ENCODE assay signal across 9 cellular contexts in genomic region chr16:2874584-2875362, GRCh38. TPM values are rescaled to one million over a fixed set of nuclear protein-coding genes. Genes with fewer than 3 reads are reported as not detected.
DNase-seq lines count a peak whose midpoint lies in the region; ATAC-seq, FAIRE-seq and TF ChIP-seq lines count a peak whose summit lies in the region.
"Had no signal": no experiment of that assay in that cellular context is flagged by ENCODE, and none has a peak within 500 bp of the region (broad histone marks: within the 10 kb centered on the region; RNA-seq: fewer than 3 reads in every experiment).

No MANE protein-coding gene starts in this region.

- RAD21 ChIA-PET in GM12878 (lab: Charles Lee; ENCODE audit: unreplicated experiment): interaction anchor here (0.6 to 1.0 kb wide), 5 partner anchors 25 to 1159 kb away, joined by 3 to 4 read pairs (median 3); partner anchors contain the start of gene FLYWCH1

- peak; percentile 95 to 98 (median 97) for TF ChIP-seq CTCF in GM12878 (IDR thresholded peaks at IDR 0.05 in 2 of 3, conservative IDR thresholded peaks at IDR 0.05 in 1 of 3; ENCODE audit: control insufficient read depth in 2 of 3, extremely low read depth in 1 of 3, insufficient read depth in 1 of 3, low read depth in 3 of 3, low read length in 3 of 3)

- no peak overlapping the region for H3K4me3 ChIP-seq in GM12878

- DNase-seq in DMS53 treated with DMSO at 0.1 percent for 48 hours (lab: John Stamatoyannopoulos, UW; ENCODE audit: unreplicated experiment) (peak; percentile 66), HCEC 1CT (peak; percentile 71), NCI-H2081 treated with DMSO at 0.1 percent for 48 hours (lab: John Stamatoyannopoulos, UW) (peak; percentile 36), GM12878 (ENCODE audit: low read depth, low spot score) (peak; percentile 3), iPS-NIHi11 (ENCODE audit: low spot score) (peak; percentile 86)
- DNase-seq in stimulated activated CD4-positive, alpha-beta T cell treated with anti-CD3 and anti-CD28 coated beads, Interleukin-12 subunit alpha, Interleukin-12 subunit beta, amount 100 ng/mL, for 48 hours (ENCODE audit: low read depth in 2 of 3, low spot score in 1 of 3): peak; percentile 39 to 65 (median 49)

- FAIRE-seq in TTC549 (lab: Jason Lieb, UNC): peak; percentile 42
- peak; percentile 93 for FAIRE-seq in GM12878 (lab: Jason Lieb, UNC)
- FAIRE-seq: colon had no signal

- no peak for TF ChIP-seq POLR2A in GM12878 (IDR thresholded peaks at IDR 0.05; ENCODE audit: low read depth, low read length)

- no peaks in the 10 kb centered on the region; a peak in 1 of 4 replicates for H3K27me3 ChIP-seq in GM12878 (replicated peaks in 1 of 2; ENCODE audit: control insufficient read depth in 2 of 2, insufficient read depth in 2 of 2, low read length in 1 of 2)

- WGBS in GM12878 (ENCODE audit: insufficient coverage, insufficient replicate concordance, low lambda C conversion rate, missing lambda C conversion rate): 23% methylated on average over 33 of the region's 35 CpGs

- no peaks in the 10 kb centered on the region for H3K36me3 ChIP-seq in GM12878 (ENCODE audit: control insufficient read depth in 2 of 2, insufficient read depth in 2 of 2, low read length in 1 of 2)

- H2AFZ ChIP-seq in GM12878 (ENCODE audit: control insufficient read depth, low read depth, low read length): peak overlapping the region; percentile 7; the same call in 1 of the 2 replicates

- no peak overlapping the region for H3K9ac ChIP-seq in GM12878 (ENCODE audit: control insufficient read depth, insufficient read depth, low read length)

- no peaks in the 10 kb centered on the region for H3K4me1 ChIP-seq in GM12878 (ENCODE audit: control insufficient read depth, insufficient read depth, low read length)

- BruUV-seq in GM12878 (replicated peaks; lab: Mats Ljungman, UMichigan): no TSS peak

- ATAC-seq in GM12878 (peak; percentile 100), GM21786 (IDR thresholded peaks at IDR 0.05; ENCODE audit: unreplicated experiment) (no peak)

- H3K4me2 ChIP-seq in GM12878 (ENCODE audit: control insufficient read depth, insufficient read depth): no peak overlapping the region

- peaks cover under 1% of the 10 kb centered on the region; the same call in 2 of the 3 replicates for H3K9me3 ChIP-seq in GM12878 (replicated peaks; ENCODE audit: control insufficient read depth, insufficient read depth, low read length)

- TF ChIP-seq RAD21 in GM12878 (IDR thresholded peaks at IDR 0.05; ENCODE audit: insufficient read depth, low read depth, low read length): peak; percentile 52

- no peak for TF ChIP-seq EP300 in GM12878 (IDR thresholded peaks at IDR 0.05; ENCODE audit: borderline replicate concordance in 1 of 2, control insufficient read depth in 1 of 2, low read depth in 2 of 2, low read length in 2 of 2)

- no peak overlapping the region for H3K27ac ChIP-seq in GM12878 (ENCODE audit: control insufficient read depth, insufficient read depth)

- POLR2A ChIA-PET in GM12878 (lab: Charles Lee): interaction anchor here (0.7 kb wide), 1 partner anchor 40 kb away, joined by 3 read pairs; no protein-coding TSS in a partner anchor

- intact Hi-C loops in GM12878 (cut with micrococcal nuclease; ENCODE audit: unreplicated experiment): loop anchor here (1.0 to 2.0 kb wide), 2 partner anchors 32 to 45 kb away; no protein-coding TSS in a partner anchor

- in situ Hi-C loops in GM12878 (cut with MboI): loop anchor here (5.0 kb wide), 1 partner anchor 38 kb away; the partner anchor contains the start of gene FLYWCH1

- no peaks in the 10 kb centered on the region for H3K79me2 ChIP-seq in GM12878 (ENCODE audit: control insufficient read depth, insufficient read depth, low read length)

- H4K20me1 ChIP-seq in GM12878 (ENCODE audit: control insufficient read depth, insufficient read depth): no peaks in the 10 kb centered on the region

- CTCF ChIA-PET in GM12878 (lab: Yijun Ruan, JAX): interaction anchor here (0.6 to 1.3 kb wide), 10 partner anchors 8 to 108 kb away, joined by 3 to 6 read pairs (median 4); partner anchors contain the start of gene FLYWCH2

- SMC1A ChIA-PET in GM12878 (lab: Charles Lee; ENCODE audit: uncharacterized antibody, unreplicated experiment): interaction anchor here (0.6 to 0.7 kb wide), 3 partner anchors 9 to 38 kb away, joined by 3 to 6 read pairs (median 3); no protein-coding TSS in a partner anchor

RNA-seq across cellular contexts. Expression of gene FLYWCH2, which starts 8.2 kb away (rescaled TPM):
- 10.5 and 11.0 TPM in 2 replicates for total RNA-seq in GM12878 (2013; cell fraction: nucleolus; rRNA removed)
- total RNA-seq in GM12878 (2014; rRNA removed): 39.9 and 43.1 TPM in 2 replicates
- total RNA-seq in GM12878 (2014; rRNA removed; fragmentation: Illumina TruSeq; extraction: Trizol): 9.1 and 11.7 TPM in 2 replicates
- total RNA-seq in GM12878 (2021): 23.8 and 25.3 TPM in 2 replicates
- polyA plus RNA-seq in GM12878 (2011; ENCODE audit: low read depth): 4.3 TPM
- 3.0 and 6.2 TPM in 2 replicates for polyA plus RNA-seq in GM12878 (2011; rRNA removed)
- polyA plus RNA-seq in GM12878 (2011; cell fraction: cytosol; rRNA removed): 11.6 and 18.8 TPM in 2 replicates
- polyA plus RNA-seq in GM12878 (2011; cell fraction: nucleus; rRNA removed): 11.1 and 12.1 TPM in 2 replicates
- 14.4 and 14.6 TPM in 2 replicates for polyA plus RNA-seq in GM12878 (2012)
- 3.5 and 4.3 TPM in 2 replicates for polyA plus RNA-seq in GM12878 (2014; fragmentation: Illumina TruSeq; extraction: Trizol)
- 1 to 10 TPM in 1 of 2 experiments, under 1 TPM in 1; 0.27 to 1.8 TPM for polyA plus RNA-seq in GM12878 (2014; fragmentation: Nextera tagmentation; extraction: Ambion mirVana)
- 29.2 and 51.0 TPM in 2 replicates for polyA plus RNA-seq in GM12878 (2014; rRNA removed)
- polyA plus RNA-seq in GM12878 (2016; fragmentation: Nextera tagmentation; extraction: Ambion mirVana): 10 to 100 TPM; 29.5 to 30.2 TPM
- 1.2 and 4.6 TPM in 2 replicates for polyA minus RNA-seq in GM12878 (2011; rRNA and poly(A)+ RNA removed)
- polyA minus RNA-seq in GM12878 (2011; cell fraction: cytosol; rRNA and poly(A)+ RNA removed): 5.0 and 9.8 TPM in 2 replicates
- 2.4 and 3.5 TPM in 2 replicates for polyA minus RNA-seq in GM12878 (2011; cell fraction: nucleus; rRNA and poly(A)+ RNA removed)

RNA-seq across cellular contexts. Expression of gene PRSS22, which starts 16.8 kb away (rescaled TPM):
- total RNA-seq in GM12878 (2013; cell fraction: nucleolus; rRNA removed): not detected in 2 replicates
- not detected in 2 replicates for total RNA-seq in GM12878 (2014; rRNA removed)
- not detected in 2 replicates for total RNA-seq in GM12878 (2014; rRNA removed; fragmentation: Illumina TruSeq; extraction: Trizol)
- not detected in 2 replicates for total RNA-seq in GM12878 (2021)
- polyA plus RNA-seq in GM12878 (2011; ENCODE audit: low read depth): not detected
- polyA plus RNA-seq in GM12878 (2011; rRNA removed): not detected in 2 replicates
- not detected in 2 replicates for polyA plus RNA-seq in GM12878 (2011; cell fraction: cytosol; rRNA removed)
- not detected in 2 replicates for polyA plus RNA-seq in GM12878 (2011; cell fraction: nucleus; rRNA removed)
- polyA plus RNA-seq in GM12878 (2012): not detected in 2 replicates
- polyA plus RNA-seq in GM12878 (2014; fragmentation: Illumina TruSeq; extraction: Trizol): not detected in 2 replicates
- polyA plus RNA-seq in GM12878 (2014; fragmentation: Nextera tagmentation; extraction: Ambion mirVana): not detected
- polyA plus RNA-seq in GM12878 (2014; rRNA removed): not detected in 2 replicates
- not detected for polyA plus RNA-seq in GM12878 (2016; fragmentation: Nextera tagmentation; extraction: Ambion mirVana)
- polyA minus RNA-seq in GM12878 (2011; rRNA and poly(A)+ RNA removed): not detected in 2 replicates
- polyA minus RNA-seq in GM12878 (2011; cell fraction: cytosol; rRNA and poly(A)+ RNA removed): not detected in 2 replicates
- not detected in 2 replicates for polyA minus RNA-seq in GM12878 (2011; cell fraction: nucleus; rRNA and poly(A)+ RNA removed)

RNA-seq across cellular contexts. Expression of gene FLYWCH1, which starts 37.0 kb away (rescaled TPM):
- total RNA-seq in GM12878 (2013; cell fraction: nucleolus; rRNA removed): 40.3 and 43.6 TPM in 2 replicates
- 15.0 and 19.7 TPM in 2 replicates for total RNA-seq in GM12878 (2014; rRNA removed)
- total RNA-seq in GM12878 (2014; rRNA removed; fragmentation: Illumina TruSeq; extraction: Trizol): 6.6 and 7.9 TPM in 2 replicates
- 27.8 and 33.8 TPM in 2 replicates for total RNA-seq in GM12878 (2021)
- 10.7 TPM for polyA plus RNA-seq in GM12878 (2011; ENCODE audit: low read depth)
- polyA plus RNA-seq in GM12878 (2011; rRNA removed): 7.7 and 10.6 TPM in 2 replicates
- 21.5 and 28.4 TPM in 2 replicates for polyA plus RNA-seq in GM12878 (2011; cell fraction: cytosol; rRNA removed)
- polyA plus RNA-seq in GM12878 (2011; cell fraction: nucleus; rRNA removed): 55.9 and 70.0 TPM in 2 replicates
- polyA plus RNA-seq in GM12878 (2012): 20.9 and 21.5 TPM in 2 replicates
- 1.8 and 10.1 TPM in 2 replicates for polyA plus RNA-seq in GM12878 (2014; fragmentation: Illumina TruSeq; extraction: Trizol)
- polyA plus RNA-seq in GM12878 (2014; fragmentation: Nextera tagmentation; extraction: Ambion mirVana): under 1 TPM; 0.47 to 0.60 TPM
- polyA plus RNA-seq in GM12878 (2014; rRNA removed): 29.1 and 37.9 TPM in 2 replicates
- polyA plus RNA-seq in GM12878 (2016; fragmentation: Nextera tagmentation; extraction: Ambion mirVana): 10 to 100 TPM; 11.8 to 16.7 TPM
- 6.7 and 11.4 TPM in 2 replicates for polyA minus RNA-seq in GM12878 (2011; rRNA and poly(A)+ RNA removed)
- polyA minus RNA-seq in GM12878 (2011; cell fraction: cytosol; rRNA and poly(A)+ RNA removed): 6.5 and 9.9 TPM in 2 replicates
- 7.4 and 18.7 TPM in 2 replicates for polyA minus RNA-seq in GM12878 (2011; cell fraction: nucleus; rRNA and poly(A)+ RNA removed)

RNA-seq across cellular contexts. Expression of gene ZG16B, which starts 44.7 kb away (rescaled TPM):
- total RNA-seq in GM12878 (2013; cell fraction: nucleolus; rRNA removed): 3.9 and 5.5 TPM in 2 replicates
- total RNA-seq in GM12878 (2014; rRNA removed): 6.8 and 10.0 TPM in 2 replicates
- 5.4 and 6.1 TPM in 2 replicates for total RNA-seq in GM12878 (2014; rRNA removed; fragmentation: Illumina TruSeq; extraction: Trizol)
- total RNA-seq in GM12878 (2021): 5.4 and 7.5 TPM in 2 replicates
- 9.6 TPM for polyA plus RNA-seq in GM12878 (2011; ENCODE audit: low read depth)
- 1.2 and 2.3 TPM in 2 replicates for polyA plus RNA-seq in GM12878 (2011; rRNA removed)
- 2.3 and 2.4 TPM in 2 replicates for polyA plus RNA-seq in GM12878 (2011; cell fraction: cytosol; rRNA removed)
- polyA plus RNA-seq in GM12878 (2011; cell fraction: nucleus; rRNA removed): 0.56 and 2.3 TPM in 2 replicates
- polyA plus RNA-seq in GM12878 (2012): 9.5 and 9.9 TPM in 2 replicates
- polyA plus RNA-seq in GM12878 (2014; fragmentation: Illumina TruSeq; extraction: Trizol): 5.6 and 8.2 TPM in 2 replicates
- polyA plus RNA-seq in GM12878 (2014; fragmentation: Nextera tagmentation; extraction: Ambion mirVana): 1 to 10 TPM in 1 of 2 experiments, under 1 TPM in 1; 1.00 to 3.7 TPM
- 9.6 and 11.6 TPM in 2 replicates for polyA plus RNA-seq in GM12878 (2014; rRNA removed)
- polyA plus RNA-seq in GM12878 (2016; fragmentation: Nextera tagmentation; extraction: Ambion mirVana): 1 to 10 TPM; 8.2 to 8.6 TPM
- polyA minus RNA-seq in GM12878 (2011; rRNA and poly(A)+ RNA removed): 0.52 and 1.3 TPM in 2 replicates
- not detected in 2 replicates for polyA minus RNA-seq in GM12878 (2011; cell fraction: cytosol; rRNA and poly(A)+ RNA removed)
- polyA minus RNA-seq in GM12878 (2011; cell fraction: nucleus; rRNA and poly(A)+ RNA removed): 0.60 and 0.77 TPM in 2 replicates

RNA-seq across cellular contexts. Expression of gene PRSS21, which starts 57.7 kb away (rescaled TPM):
- not detected in 2 replicates for total RNA-seq in GM12878 (2013; cell fraction: nucleolus; rRNA removed)
- total RNA-seq in GM12878 (2014; rRNA removed) (34.3 and 40.1 TPM in 2 replicates), GM12878 (2014; rRNA removed; fragmentation: Illumina TruSeq; extraction: Trizol) (23.3 and 23.6 TPM in 2 replicates), GM12878 (2021) (49.8 and 58.3 TPM in 2 replicates)
- 23.8 TPM for polyA plus RNA-seq in GM12878 (2011; ENCODE audit: low read depth)
- polyA plus RNA-seq in GM12878 (2011; rRNA removed) (not detected in 2 replicates), GM12878 (2014; fragmentation: Illumina TruSeq; extraction: Trizol) (27.2 and 34.7 TPM in 2 replicates), GM12878 (2014; fragmentation: Nextera tagmentation; extraction: Ambion mirVana) (10 to 100 TPM in 1 of 2 experiments, 1 to 10 TPM in 1; 5.3 to 18.4 TPM), GM12878 (2014; rRNA removed) (45.1 and 52.2 TPM in 2 replicates), GM12878 (2016; fragmentation: Nextera tagmentation; extraction: Ambion mirVana) (10 to 100 TPM; 67.0 to 73.4 TPM)
- polyA plus RNA-seq in GM12878 (2011; cell fraction: cytosol; rRNA removed): not detected in 2 replicates
- polyA plus RNA-seq in GM12878 (2011; cell fraction: nucleus; rRNA removed): 0.15 TPM in 1 of 2 replicates, not detected in the other
- 38.3 and 40.9 TPM in 2 replicates for polyA plus RNA-seq in GM12878 (2012)
- polyA minus RNA-seq in GM12878 (2011; rRNA and poly(A)+ RNA removed): not detected in 2 replicates
- polyA minus RNA-seq in GM12878 (2011; cell fraction: cytosol; rRNA and poly(A)+ RNA removed): 1.2 and 4.2 TPM in 2 replicates
- 1.1 TPM in 1 of 2 replicates, not detected in the other for polyA minus RNA-seq in GM12878 (2011; cell fraction: nucleus; rRNA and poly(A)+ RNA removed)

Comparison
In these comparisons a context has a peak if more than half of its experiments do, and no peak if none do; other contexts are left out.
1. DNase-seq: peak in every context shown above with its lines; median percentile 86 in iPS-NIHi11; 71 in HCEC 1CT; 66 in DMS53 treated with DMSO at 0.1 percent for 48 hours; 49 in stimulated activated CD4-positive, alpha-beta T cell treated with anti-CD3 and anti-CD28 coated beads, Interleukin-12 subunit alpha, Interleukin-12 subunit beta, amount 100 ng/mL, for 48 hours; 36 in NCI-H2081 treated with DMSO at 0.1 percent for 48 hours; 3 in GM12878.